12 cellular contexts compared by ENCODE assay signal in genomic region chr17:57368637-57369336, GRCh38.
A peak's percentile ranks its signal among the peaks of the same experiment; 100 is the strongest.
DNase-seq lines count a peak whose midpoint lies in the region; ATAC-seq, FAIRE-seq and TF ChIP-seq lines count a peak whose summit lies in the region.
"Had no signal": no experiment of that assay in that cellular context is flagged by ENCODE, and none has a peak within 500 bp of the region (broad histone marks: within the 10 kb centered on the region; RNA-seq: fewer than 3 reads in every experiment).

No MANE protein-coding gene starts in this region.

- peaks cover 28% of the 10 kb centered on the region for H3K4me1 Mint-ChIP-seq in activated naive CD8-positive, alpha-beta T cell (ENCODE audit: low read depth)
- H3K4me1 Mint-ChIP-seq in activated naive CD8-positive, alpha-beta T cell treated with anti-CD3 and anti-CD28 coated beads for 36 hours: peaks cover 32% of the 10 kb centered on the region
- H3K4me1 Mint-ChIP-seq in endodermal cell: peaks cover 53% of the 10 kb centered on the region
- peaks cover 45% of the 10 kb centered on the region for H3K4me1 Mint-ChIP-seq in stimulated activated memory B cell treated with anti-CD40 and anti-IgM and Interleukin-4, amounts not matched to agents 10 μg/mL and 1 μg/mL and 100 μg/mL, for 72 hours

- H3K27me3 Mint-ChIP-seq in activated naive CD8-positive, alpha-beta T cell: no peaks in the 10 kb centered on the region
- no peaks in the 10 kb centered on the region for H3K27me3 Mint-ChIP-seq in activated naive CD8-positive, alpha-beta T cell treated with anti-CD3 and anti-CD28 coated beads for 36 hours
- H3K27me3 Mint-ChIP-seq in endodermal cell (ENCODE audit: insufficient read depth): no peaks in the 10 kb centered on the region
- H3K27me3 Mint-ChIP-seq in stimulated activated memory B cell treated with anti-CD40 and anti-IgM and Interleukin-4, amounts not matched to agents 10 μg/mL and 1 μg/mL and 100 μg/mL, for 72 hours: no peaks in the 10 kb centered on the region
- H3K27me3 Mint-ChIP-seq: activated CD4-positive, alpha-beta T cell treated with anti-CD3 and anti-CD28 coated beads, Interleukin-2, amount 10 ng/mL, durations not matched to agents 24 days and 14 days had no signal

- DNase-seq in activated naive CD8-positive, alpha-beta T cell treated with anti-CD3 and anti-CD28 coated beads for 36 hours: no peak
- DNase-seq in HTR-8/SVneo (ENCODE audit: insufficient read length, low spot score): no peak
- DNase-seq in endodermal cell: no peak
- no peak for DNase-seq in inferior parietal cortex (ENCODE audit: extremely low spot score)
- DNase-seq in ureter (ENCODE audit: low spot score): no peak
- DNase-seq in dedifferentiated amniotic fluid mesenchymal stem cell (ENCODE audit: extremely low spot score): no peak
- DNase-seq: activated CD4-positive, alpha-beta T cell treated with anti-CD3 and anti-CD28 coated beads, Interleukin-2, amount 10 ng/mL, durations not matched to agents 24 days and 14 days; NCI-H1105; uterus had no signal

- no peaks in the 10 kb centered on the region for H3K36me3 ChIP-seq in endodermal cell (ENCODE audit: control insufficient read depth, insufficient read depth, low read length)
- H3K36me3 ChIP-seq: uterus had no signal

- H3K27ac ChIP-seq in endodermal cell (ENCODE audit: low read depth, low read length): no peak overlapping the region
- H3K27ac ChIP-seq: uterus had no signal

- no peak overlapping the region for H3K9ac ChIP-seq in endodermal cell (ENCODE audit: extremely low read depth, low read length, poor library complexity, severe bottlenecking)

- TF ChIP-seq CTCF in endodermal cell (conservative IDR thresholded peaks at IDR 0.05): no peak

- H3K9me3 ChIP-seq in endodermal cell (ENCODE audit: control insufficient read depth, low read length): peaks cover 12% of the 10 kb centered on the region
- H3K9me3 ChIP-seq: uterus had no signal

- no peak overlapping the region for H3K4me3 Mint-ChIP-seq in activated naive CD8-positive, alpha-beta T cell
- no peak overlapping the region for H3K4me3 Mint-ChIP-seq in activated naive CD8-positive, alpha-beta T cell treated with anti-CD3 and anti-CD28 coated beads for 36 hours
- H3K4me3 Mint-ChIP-seq in endodermal cell: no peak overlapping the region
- H3K4me3 Mint-ChIP-seq in stimulated activated memory B cell treated with anti-CD40 and anti-IgM and Interleukin-4, amounts not matched to agents 10 μg/mL and 1 μg/mL and 100 μg/mL, for 72 hours: no peak overlapping the region
- H3K4me3 Mint-ChIP-seq: activated CD4-positive, alpha-beta T cell treated with anti-CD3 and anti-CD28 coated beads, Interleukin-2, amount 10 ng/mL, durations not matched to agents 24 days and 14 days had no signal

- peaks cover 27% of the 10 kb centered on the region for H3K4me1 ChIP-seq in endodermal cell (ENCODE audit: control insufficient read depth, insufficient read depth, low read length)
- H3K4me1 ChIP-seq: uterus had no signal

- WGBS in endodermal cell (ENCODE audit: insufficient coverage in 1 of 2, insufficient read length in 1 of 2), 2 experiments: 87 to 92% methylated on average over 2 to 6 of the region's 6 CpGs

- peak; percentile 91 for FAIRE-seq in HTR-8/SVneo (lab: Jason Lieb, UNC)

- H3K36me3 Mint-ChIP-seq in activated naive CD8-positive, alpha-beta T cell: peaks cover 10% of the 10 kb centered on the region
- peaks cover 19% of the 10 kb centered on the region for H3K36me3 Mint-ChIP-seq in activated naive CD8-positive, alpha-beta T cell treated with anti-CD3 and anti-CD28 coated beads for 36 hours
- peaks cover 12% of the 10 kb centered on the region for H3K36me3 Mint-ChIP-seq in endodermal cell (ENCODE audit: low read depth)
- H3K36me3 Mint-ChIP-seq in stimulated activated memory B cell treated with anti-CD40 and anti-IgM and Interleukin-4, amounts not matched to agents 10 μg/mL and 1 μg/mL and 100 μg/mL, for 72 hours: peaks cover 11% of the 10 kb centered on the region

- H3K9me3 Mint-ChIP-seq in activated naive CD8-positive, alpha-beta T cell (ENCODE audit: low read depth): no peaks in the 10 kb centered on the region
- H3K9me3 Mint-ChIP-seq in activated naive CD8-positive, alpha-beta T cell treated with anti-CD3 and anti-CD28 coated beads for 36 hours: peaks cover 4% of the 10 kb centered on the region
- peaks cover 11% of the 10 kb centered on the region for H3K9me3 Mint-ChIP-seq in endodermal cell
- H3K9me3 Mint-ChIP-seq in stimulated activated memory B cell treated with anti-CD40 and anti-IgM and Interleukin-4, amounts not matched to agents 10 μg/mL and 1 μg/mL and 100 μg/mL, for 72 hours: peaks cover 2% of the 10 kb centered on the region
- H3K9me3 Mint-ChIP-seq: activated CD4-positive, alpha-beta T cell treated with anti-CD3 and anti-CD28 coated beads, Interleukin-2, amount 10 ng/mL, durations not matched to agents 24 days and 14 days had no signal

- H3K27me3 ChIP-seq in endodermal cell (ENCODE audit: control insufficient read depth, insufficient read depth, low read length, poor library complexity, severe bottlenecking): no peaks in the 10 kb centered on the region
- H3K27me3 ChIP-seq: uterus had no signal

- no peak overlapping the region for H3K4me3 ChIP-seq in endodermal cell (ENCODE audit: low read length)
- H3K4me3 ChIP-seq: uterus had no signal

- ATAC-seq in stimulated activated memory B cell treated with anti-CD40 and anti-IgM and Interleukin-4, amounts not matched to agents 10 μg/mL and 1 μg/mL and 100 μg/mL, for 72 hours: no peak
- ATAC-seq: Panc1 had no signal

- H3K27ac Mint-ChIP-seq in activated naive CD8-positive, alpha-beta T cell: peak overlapping the region; percentile 28
- no peak overlapping the region for H3K27ac Mint-ChIP-seq in activated naive CD8-positive, alpha-beta T cell treated with anti-CD3 and anti-CD28 coated beads for 36 hours
- H3K27ac Mint-ChIP-seq in endodermal cell: peak overlapping the region; percentile 19
- peak overlapping the region; percentile 56 for H3K27ac Mint-ChIP-seq in stimulated activated memory B cell treated with anti-CD40 and anti-IgM and Interleukin-4, amounts not matched to agents 10 μg/mL and 1 μg/mL and 100 μg/mL, for 72 hours
- H3K27ac Mint-ChIP-seq: activated CD4-positive, alpha-beta T cell treated with anti-CD3 and anti-CD28 coated beads, Interleukin-2, amount 10 ng/mL, durations not matched to agents 24 days and 14 days had no signal
